ENCODE assay signal across 12 cellular contexts in genomic region chr11:108170191-108170590, GRCh38.
A peak's percentile ranks its signal among the peaks of the same experiment; 100 is the strongest.
DNase-seq lines count a peak whose midpoint lies in the region; ATAC-seq lines count a peak whose summit lies in the region.
"Had no signal": no experiment of that assay in that cellular context is flagged by ENCODE, and none has a peak within 500 bp of the region (broad histone marks: within the 10 kb centered on the region; RNA-seq: fewer than 3 reads in every experiment).

No MANE protein-coding gene starts in this region.

- ATAC-seq in activated CD4-positive, CD25-positive, alpha-beta regulatory T cell treated with anti-CD3 and anti-CD28 coated beads, Interleukin-2, amount 50 U/mL, for 24 hours = peak; percentile 60 to 74
- ATAC-seq in GM19351 (IDR thresholded peaks at IDR 0.05; ENCODE audit: unreplicated experiment) (peak; percentile 50), memory B cell (ENCODE audit: low read depth) (no peak), GM21723 (IDR thresholded peaks at IDR 0.05; ENCODE audit: unreplicated experiment) (no peak), GM21515 (IDR thresholded peaks at IDR 0.05; ENCODE audit: unreplicated experiment) (no peak)

- H3K9me3 Mint-ChIP-seq in activated naive CD8-positive, alpha-beta T cell (ENCODE audit: low read depth) = no peaks in the 10 kb centered on the region
- no peaks in the 10 kb centered on the region for H3K9me3 Mint-ChIP-seq in memory B cell

- H3K36me3 Mint-ChIP-seq in activated naive CD8-positive, alpha-beta T cell = peaks cover 25% of the 10 kb centered on the region
- peaks cover 35% of the 10 kb centered on the region for H3K36me3 Mint-ChIP-seq in memory B cell

- peaks cover 41% of the 10 kb centered on the region for H3K4me1 Mint-ChIP-seq in activated naive CD8-positive, alpha-beta T cell (ENCODE audit: low read depth)
- peaks cover 18% of the 10 kb centered on the region for H3K4me1 Mint-ChIP-seq in memory B cell

- no peak overlapping the region for H3K4me3 Mint-ChIP-seq in activated naive CD8-positive, alpha-beta T cell
- H3K4me3 Mint-ChIP-seq in memory B cell = no peak overlapping the region

- H3K27me3 Mint-ChIP-seq in activated naive CD8-positive, alpha-beta T cell = no peaks in the 10 kb centered on the region
- H3K27me3 Mint-ChIP-seq in memory B cell = no peaks in the 10 kb centered on the region

- peak overlapping the region; percentile 95 for H3K27ac Mint-ChIP-seq in activated naive CD8-positive, alpha-beta T cell
- peak overlapping the region; percentile 62 for H3K27ac Mint-ChIP-seq in memory B cell

- DNase-seq in activated CD4-positive, CD25-positive, alpha-beta regulatory T cell (lab: John Stamatoyannopoulos, UW) = no peak
- DNase-seq in memory B cell (ENCODE audit: low spot score in 2 of 2) = no peak
- DNase-seq in NCI-H2227 treated with DMSO at 0.1 percent for 48 hours (lab: John Stamatoyannopoulos, UW) = no peak
- DNase-seq: activated effector memory CD4-positive, alpha-beta T cell treated with Interleukin-2 at 50 U/mL for 16 hours; head of caudate nucleus; SK-N-SH; WERI-Rb-1 had no signal

Comparison
In these comparisons a context has a peak if more than half of its experiments do, and no peak if none do; other contexts are left out.
1. ATAC-seq: peak in activated CD4-positive, CD25-positive, alpha-beta regulatory T cell treated with anti-CD3 and anti-CD28 coated beads, Interleukin-2, amount 50 U/mL, for 24 hours (2 of 2) and GM19351 (single experiment); none in memory B cell (single experiment), GM21723 (single experiment) and GM21515 (single experiment).